ENCODE assay signal across 1 cellular context in the genomic region with DNA sequence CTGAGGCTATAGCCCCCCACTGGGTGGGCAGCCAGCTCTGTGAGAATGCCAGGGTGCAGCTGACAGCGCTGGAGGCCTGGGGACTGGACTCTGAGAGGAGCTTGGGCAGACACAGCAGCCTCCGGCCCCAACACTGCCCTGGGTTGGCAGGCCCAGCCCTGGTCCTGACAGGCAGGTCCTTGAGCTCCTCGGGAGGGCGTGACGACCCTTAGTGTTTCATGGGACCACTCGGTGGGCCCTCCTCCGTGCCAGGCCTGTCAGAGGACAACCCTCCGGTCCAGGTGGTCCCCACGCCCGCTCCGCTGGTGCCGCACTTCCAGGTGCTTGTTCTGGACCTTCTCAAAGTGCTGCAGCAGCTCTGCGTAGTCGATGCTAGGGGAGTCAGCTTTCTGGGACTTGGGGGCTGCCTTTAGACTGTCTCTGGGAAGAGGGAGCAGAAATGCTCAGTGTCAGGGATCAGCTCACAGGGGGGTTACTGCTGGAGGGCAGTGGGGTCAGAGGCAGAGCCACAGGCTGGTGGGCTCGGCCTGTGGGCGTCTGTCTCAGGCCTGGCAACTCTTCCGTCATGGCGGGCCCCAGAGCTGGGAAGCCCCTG.
TF ChIP-seq lines count a peak whose summit lies in the region.

No MANE protein-coding gene starts in this region.

TF ChIP-seq in K562, 482 proteins besides CTCF, POLR2A, EP300 and RAD21:
- TF ChIP-seq, protein P1, sequence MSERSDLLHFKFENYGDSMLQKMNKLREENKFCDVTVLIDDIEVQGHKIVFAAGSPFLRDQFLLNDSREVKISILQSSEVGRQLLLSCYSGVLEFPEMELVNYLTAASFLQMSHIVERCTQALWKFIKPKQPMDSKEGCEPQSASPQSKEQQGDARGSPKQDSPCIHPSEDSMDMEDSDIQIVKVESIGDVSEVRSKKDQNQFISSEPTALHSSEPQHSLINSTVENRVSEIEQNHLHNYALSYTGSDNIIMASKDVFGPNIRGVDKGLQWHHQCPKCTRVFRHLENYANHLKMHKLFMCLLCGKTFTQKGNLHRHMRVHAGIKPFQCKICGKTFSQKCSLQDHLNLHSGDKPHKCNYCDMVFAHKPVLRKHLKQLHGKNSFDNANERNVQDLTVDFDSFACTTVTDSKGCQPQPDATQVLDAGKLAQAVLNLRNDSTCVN (CRISPR knock-in tag; IDR thresholded peaks at IDR 0.05), result no peak
- TF ChIP-seq FOXM1 (IDR thresholded peaks at IDR 0.05; ENCODE audit: low read depth) (no peak), FOXM1 (CRISPR knock-in tag; IDR thresholded peaks at IDR 0.05; ENCODE audit: low read depth) (no peak), POLR2G (IDR thresholded peaks at IDR 0.05; ENCODE audit: low read depth, low read length) (0 out of 2 replicates have a peak, but pooled peaks have one; percentile 19), ASH1L (IDR thresholded peaks at IDR 0.05; ENCODE audit: borderline replicate concordance, low read depth, partially characterized antibody) (no peak)
